ENCODE assay signal across 1 cellular context in the genomic region with DNA sequence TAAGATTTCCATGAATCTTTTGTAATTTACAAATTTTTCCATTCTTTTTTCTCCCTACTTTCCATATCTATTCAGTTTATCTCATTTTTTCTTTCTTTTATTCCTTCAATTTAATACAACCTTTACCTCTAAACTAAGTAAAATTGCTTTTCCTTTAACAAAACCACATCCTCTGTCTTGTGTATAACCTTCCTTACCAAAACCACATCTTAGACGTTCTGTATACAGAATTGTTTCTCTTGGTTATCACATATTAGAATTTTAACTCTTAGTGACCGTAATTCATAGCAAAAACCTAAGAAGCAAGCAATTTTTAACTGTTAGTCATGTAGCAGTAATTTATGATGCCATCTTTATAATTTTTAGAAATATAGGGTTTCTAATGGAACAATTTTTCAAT.
TF ChIP-seq lines count a peak whose summit lies in the region.

No MANE protein-coding gene starts in this region.

TF ChIP-seq in A549, 52 proteins besides CTCF, POLR2A, EP300 and RAD21 (continued from another document):
- TF ChIP-seq, protein P1, sequence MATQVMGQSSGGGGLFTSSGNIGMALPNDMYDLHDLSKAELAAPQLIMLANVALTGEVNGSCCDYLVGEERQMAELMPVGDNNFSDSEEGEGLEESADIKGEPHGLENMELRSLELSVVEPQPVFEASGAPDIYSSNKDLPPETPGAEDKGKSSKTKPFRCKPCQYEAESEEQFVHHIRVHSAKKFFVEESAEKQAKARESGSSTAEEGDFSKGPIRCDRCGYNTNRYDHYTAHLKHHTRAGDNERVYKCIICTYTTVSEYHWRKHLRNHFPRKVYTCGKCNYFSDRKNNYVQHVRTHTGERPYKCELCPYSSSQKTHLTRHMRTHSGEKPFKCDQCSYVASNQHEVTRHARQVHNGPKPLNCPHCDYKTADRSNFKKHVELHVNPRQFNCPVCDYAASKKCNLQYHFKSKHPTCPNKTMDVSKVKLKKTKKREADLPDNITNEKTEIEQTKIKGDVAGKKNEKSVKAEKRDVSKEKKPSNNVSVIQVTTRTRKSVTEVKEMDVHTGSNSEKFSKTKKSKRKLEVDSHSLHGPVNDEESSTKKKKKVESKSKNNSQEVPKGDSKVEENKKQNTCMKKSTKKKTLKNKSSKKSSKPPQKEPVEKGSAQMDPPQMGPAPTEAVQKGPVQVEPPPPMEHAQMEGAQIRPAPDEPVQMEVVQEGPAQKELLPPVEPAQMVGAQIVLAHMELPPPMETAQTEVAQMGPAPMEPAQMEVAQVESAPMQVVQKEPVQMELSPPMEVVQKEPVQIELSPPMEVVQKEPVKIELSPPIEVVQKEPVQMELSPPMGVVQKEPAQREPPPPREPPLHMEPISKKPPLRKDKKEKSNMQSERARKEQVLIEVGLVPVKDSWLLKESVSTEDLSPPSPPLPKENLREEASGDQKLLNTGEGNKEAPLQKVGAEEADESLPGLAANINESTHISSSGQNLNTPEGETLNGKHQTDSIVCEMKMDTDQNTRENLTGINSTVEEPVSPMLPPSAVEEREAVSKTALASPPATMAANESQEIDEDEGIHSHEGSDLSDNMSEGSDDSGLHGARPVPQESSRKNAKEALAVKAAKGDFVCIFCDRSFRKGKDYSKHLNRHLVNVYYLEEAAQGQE (IDR thresholded peaks at IDR 0.05), result no peak
- TF ChIP-seq NR3C1 (IDR thresholded peaks at IDR 0.05), result no peak
- no peak for TF ChIP-seq EHMT2 (IDR thresholded peaks at IDR 0.05; ENCODE audit: low read depth)
